ENCODE assay signal across 1 cellular context in genomic region chr11:127330044-127330443, GRCh38.
TF ChIP-seq lines count a peak whose summit lies in the region.

No MANE protein-coding gene starts in this region.

TF ChIP-seq in HepG2, 621 proteins besides CTCF, POLR2A, EP300 and RAD21 (continued from another document):
- TF ChIP-seq ZNF503 (CRISPR knock-in tag; IDR thresholded peaks at IDR 0.05) (no peak), NFYB (CRISPR knock-in tag; IDR thresholded peaks at IDR 0.05) (no peak), MAFF (IDR thresholded peaks at IDR 0.05; ENCODE audit: low read depth, low read length) (peak; percentile 50; the same call in 1 of the 2 replicates), ZNF33A (CRISPR knock-in tag; IDR thresholded peaks at IDR 0.05; ENCODE audit: borderline replicate concordance) (no peak), SETDB1 (CRISPR knock-in tag; IDR thresholded peaks at IDR 0.05; ENCODE audit: borderline replicate concordance) (no peak), CREM (IDR thresholded peaks at IDR 0.05) (no peak), CREM (CRISPR knock-in tag; IDR thresholded peaks at IDR 0.05) (no peak), MAFK (conservative IDR thresholded peaks at IDR 0.05 in 1 of 2, IDR thresholded peaks at IDR 0.05 in 1 of 2; ENCODE audit: low read length in 2 of 2) (peak in 1 of 2 experiments; percentile 72; a peak in 3 of 4 replicates), ZNF101 (CRISPR knock-in tag; IDR thresholded peaks at IDR 0.05; ENCODE audit: borderline replicate concordance, low read depth) (no peak), BRF2 (CRISPR knock-in tag; IDR thresholded peaks at IDR 0.05) (no peak)
